27 cellular contexts compared by ENCODE assay signal in the genomic region with DNA sequence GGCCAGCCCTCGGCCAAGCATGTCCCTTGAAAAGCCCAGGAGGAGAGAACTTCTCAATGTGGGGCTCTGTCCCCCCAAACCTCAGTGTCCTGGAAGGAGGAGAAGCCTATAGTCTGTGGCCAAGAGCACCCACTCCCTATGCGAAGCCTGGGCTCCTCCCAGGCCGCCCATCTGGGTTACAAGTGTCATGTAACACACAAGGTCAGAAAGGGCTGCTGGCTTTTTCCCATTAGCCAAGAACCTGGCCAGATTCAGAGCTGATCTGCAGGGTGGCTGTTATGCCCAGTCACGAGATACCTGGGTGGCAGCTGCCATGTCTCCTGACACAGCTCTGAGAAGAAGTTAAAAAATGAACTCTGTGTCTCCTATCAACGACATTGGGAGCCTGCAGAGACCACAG.
A peak's percentile ranks its signal among the peaks of the same experiment; 100 is the strongest.
DNase-seq lines count a peak whose midpoint lies in the region; ATAC-seq and TF ChIP-seq lines count a peak whose summit lies in the region.
"Had no signal": no experiment of that assay in that cellular context is flagged by ENCODE, and none has a peak within 500 bp of the region (broad histone marks: within the 10 kb centered on the region; RNA-seq: fewer than 3 reads in every experiment).

No MANE protein-coding gene starts in this region.

- no peak overlapping the region for H3K4me2 ChIP-seq in GM23338
- H3K4me2 ChIP-seq: A549 had no signal

- peaks cover 3% of the 10 kb centered on the region; the same call in 1 of the 3 replicates for H3K36me3 Mint-ChIP-seq in GM23338 (ENCODE audit: low read depth)
- H3K36me3 Mint-ChIP-seq: natural killer cell had no signal

- DNase-seq in GM23338 (ENCODE audit: low spot score): no peak
- no peak for DNase-seq in esophagus squamous epithelium (lab: John Stamatoyannopoulos, UW)
- DNase-seq in lung (ENCODE audit: low spot score): no peak
- no peak for DNase-seq in ureter (ENCODE audit: low spot score)
- no peak for DNase-seq in NCI-H2227 (lab: John Stamatoyannopoulos, UW; ENCODE audit: unreplicated experiment)
- DNase-seq: activated CD4-positive, alpha-beta T cell treated with anti-CD3 and anti-CD28 coated beads for 36 hours; activated CD8-positive, alpha-beta T cell treated with anti-CD3 and anti-CD28 coated beads for 36 hours; activated naive CD4-positive, alpha-beta T cell treated with anti-CD3 and anti-CD28 coated beads, Interleukin-2, amount 50 U/mL, for 16 hours; amygdala; effector CD4-positive, alpha-beta T cell; GOT3; HFFc6; midbrain; natural killer cell; NCI-H1105; NCI-H187 treated with DMSO at 0.1 percent for 48 hours; NCI-H2171; stimulated activated CD4-positive, alpha-beta T cell treated with anti-CD3 and anti-CD28 coated beads, Interleukin-2, amount 100 ng/mL, for 24 hours; stomach had no signal

- H2AFZ ChIP-seq in GM23338: no peak overlapping the region

- H3K27me3 ChIP-seq in GM23338 (ENCODE audit: insufficient read depth): no peaks in the 10 kb centered on the region
- no peaks in the 10 kb centered on the region for H3K27me3 ChIP-seq in esophagus squamous epithelium
- no peaks in the 10 kb centered on the region for H3K27me3 ChIP-seq in lung (ENCODE audit: control insufficient read depth, insufficient read depth)
- H3K27me3 ChIP-seq in skeletal muscle tissue (ENCODE audit: control insufficient read depth in 3 of 3, insufficient read depth in 3 of 3, low read length in 3 of 3): no peaks in the 10 kb centered on the region
- H3K27me3 ChIP-seq: stomach had no signal

- intact Hi-C loops in esophagus squamous epithelium (cut with DNase I): no loop called here

- no peaks in the 10 kb centered on the region for H3K36me3 ChIP-seq in GM23338 (ENCODE audit: insufficient read depth)
- peaks cover 9 to 84% (median 11%) of the 10 kb centered on the region in 3 donors for H3K36me3 ChIP-seq in esophagus squamous epithelium
- peaks cover 26 to 64% of the 10 kb centered on the region in 2 donors for H3K36me3 ChIP-seq in lung (ENCODE audit: control insufficient read depth in 2 of 2, insufficient read depth in 2 of 2, low read length in 2 of 2)
- H3K36me3 ChIP-seq in skeletal muscle tissue (ENCODE audit: control insufficient read depth in 3 of 3, insufficient read depth in 3 of 3, low read length in 3 of 3): peaks cover 78 to 81% (median 80%) of the 10 kb centered on the region in 3 donors

- peak overlapping the region; percentile 15 to 84 (median 73) for H3K9ac ChIP-seq in skeletal muscle tissue (ENCODE audit: low read depth in 1 of 3, low read length in 3 of 3)

- no peaks in the 10 kb centered on the region for H4K20me1 ChIP-seq in GM23338 (replicated peaks; ENCODE audit: insufficient read depth)

- no peaks in the 10 kb centered on the region for H3F3A ChIP-seq in GM23338 (replicated peaks; ENCODE audit: low read depth)

- peaks cover 15% of the 10 kb centered on the region for H3K4me1 Mint-ChIP-seq in GM23338
- H3K4me1 Mint-ChIP-seq: activated CD4-positive, alpha-beta T cell treated with anti-CD3 and anti-CD28 coated beads for 36 hours; activated T-helper 17 cell treated with anti-CD3 and anti-CD28 coated beads, Interleukin-2, amount 50 U/mL, for 72 hours; natural killer cell had no signal

- 65% methylated on average over 2 of the region's 5 CpGs for WGBS in esophagus squamous epithelium, 2 donors
- WGBS in lung, 2 donors: 74 to 83% methylated on average over 5 of the region's 5 CpGs

- no peaks in the 10 kb centered on the region; the same call in 2 of the 3 replicates for H3K9me3 Mint-ChIP-seq in GM23338
- H3K9me3 Mint-ChIP-seq: activated CD8-positive, alpha-beta T cell treated with anti-CD3 and anti-CD28 coated beads for 36 hours; activated T-helper 17 cell treated with anti-CD3 and anti-CD28 coated beads, Interleukin-2, amount 50 U/mL, for 72 hours; HFFc6; natural killer cell; T-helper 2 cell treated with Interferon-gamma antibody and Interleukin-4, amounts not matched to agents 5 μg/mL and 100 μg/mL, for 36 hours; type B pancreatic cell had no signal

- H3K4me1 ChIP-seq in GM23338 (ENCODE audit: insufficient read depth): no peaks in the 10 kb centered on the region
- H3K4me1 ChIP-seq in esophagus squamous epithelium: peaks cover 15 to 77% (median 29%) of the 10 kb centered on the region in 3 donors
- H3K4me1 ChIP-seq in lung (ENCODE audit: control insufficient read depth in 2 of 2, insufficient read depth in 2 of 2, low read length in 2 of 2): peaks cover 20 to 24% of the 10 kb centered on the region in 2 donors
- H3K4me1 ChIP-seq in skeletal muscle tissue (ENCODE audit: control insufficient read depth in 3 of 3, insufficient read depth in 3 of 3, low read length in 3 of 3): peaks cover 93 to 97% (median 96%) of the 10 kb centered on the region in 3 donors
- H3K4me1 ChIP-seq: A549 had no signal

- H3K27ac Mint-ChIP-seq in GM23338: peak overlapping the region; percentile 13; the same call in 1 of the 2 replicates
- H3K27ac Mint-ChIP-seq: activated CD4-positive, alpha-beta T cell treated with anti-CD3 and anti-CD28 coated beads for 36 hours; activated CD8-positive, alpha-beta T cell treated with anti-CD3 and anti-CD28 coated beads for 36 hours; activated T-helper 17 cell treated with anti-CD3 and anti-CD28 coated beads, Interleukin-2, amount 50 U/mL, for 72 hours; natural killer cell; T-helper 2 cell treated with Interferon-gamma antibody and Interleukin-4, amounts not matched to agents 5 μg/mL and 100 μg/mL, for 36 hours; type B pancreatic cell had no signal

- no peaks in the 10 kb centered on the region for H3K79me2 ChIP-seq in GM23338 (replicated peaks; ENCODE audit: insufficient read depth)

- peaks cover 5% of the 10 kb centered on the region for H3K27me3 Mint-ChIP-seq in GM23338 (ENCODE audit: insufficient read depth, low read depth, poor library complexity)
- H3K27me3 Mint-ChIP-seq: activated CD4-positive, alpha-beta T cell treated with anti-CD3 and anti-CD28 coated beads for 36 hours; activated CD8-positive, alpha-beta T cell treated with anti-CD3 and anti-CD28 coated beads for 36 hours; type B pancreatic cell had no signal

- no peak for TF ChIP-seq CTCF in GM23338 (conservative IDR thresholded peaks at IDR 0.05; ENCODE audit: low read depth in 2 of 2)
- TF ChIP-seq CTCF in esophagus squamous epithelium (IDR thresholded peaks at IDR 0.05): no peak
- TF ChIP-seq CTCF in lung (IDR thresholded peaks at IDR 0.05; ENCODE audit: control extremely low read depth, extremely low read depth): no peak

- no peak overlapping the region for H3K4me3 Mint-ChIP-seq in GM23338
- H3K4me3 Mint-ChIP-seq: activated CD4-positive, alpha-beta T cell treated with anti-CD3 and anti-CD28 coated beads for 36 hours; activated CD8-positive, alpha-beta T cell treated with anti-CD3 and anti-CD28 coated beads for 36 hours; activated T-helper 17 cell treated with anti-CD3 and anti-CD28 coated beads, Interleukin-2, amount 50 U/mL, for 72 hours; HFFc6; natural killer cell; T-helper 2 cell treated with Interferon-gamma antibody and Interleukin-4, amounts not matched to agents 5 μg/mL and 100 μg/mL, for 36 hours; type B pancreatic cell had no signal

- no peak for TF ChIP-seq POLR2A in esophagus squamous epithelium (IDR thresholded peaks at IDR 0.05)

- no peaks in the 10 kb centered on the region for H3K9me2 ChIP-seq in GM23338 (ENCODE audit: insufficient read depth)

- H3K4me3 ChIP-seq in GM23338 (no peak overlapping the region), esophagus squamous epithelium (no peak overlapping the region), lung (no peak overlapping the region), skeletal muscle tissue (ENCODE audit: low read length in 3 of 3) (peak overlapping the region in 1 of 3 donors; percentile 28)
- H3K4me3 ChIP-seq: A549, stomach had no signal

- no peaks in the 10 kb centered on the region for H3K9me3 ChIP-seq in esophagus squamous epithelium
- H3K9me3 ChIP-seq in lung (ENCODE audit: control insufficient read depth in 2 of 2, insufficient read depth in 1 of 2, low read length in 1 of 2): no peaks in the 10 kb centered on the region
- no peaks in the 10 kb centered on the region for H3K9me3 ChIP-seq in skeletal muscle tissue (ENCODE audit: control insufficient read depth in 3 of 3, low read length in 3 of 3)
- H3K9me3 ChIP-seq: A549, stomach had no signal

- H3K27ac ChIP-seq in GM23338 (ENCODE audit: low read depth) (no peak overlapping the region), esophagus squamous epithelium (peak overlapping the region in 3 of 4 donors; percentile 32 to 90 (median 54)), lung (ENCODE audit: low read depth in 1 of 2, low read length in 1 of 2) (peak overlapping the region; percentile 28 to 34), skeletal muscle tissue (ENCODE audit: low read depth, low read length) (peak overlapping the region; percentile 94)
- H3K27ac ChIP-seq: A549, VCaP had no signal

- ATAC-seq in GM23338 (no peak), lung (ENCODE audit: insufficient read depth, low FRiP score) (no peak), GM18502 (IDR thresholded peaks at IDR 0.05; ENCODE audit: poor library complexity, unreplicated experiment) (no peak), GM19397 (IDR thresholded peaks at IDR 0.05; ENCODE audit: unreplicated experiment) (no peak)
- ATAC-seq: A549; activated CD4-positive, alpha-beta T cell treated with anti-CD3 and anti-CD28 coated beads for 36 hours; activated CD8-positive, alpha-beta T cell treated with anti-CD3 and anti-CD28 coated beads for 36 hours; activated T-helper 17 cell treated with anti-CD3 and anti-CD28 coated beads, Interleukin-2, amount 50 U/mL, for 72 hours; natural killer cell had no signal

TF ChIP-seq in GM23338, 12 proteins besides CTCF, POLR2A, EP300 and RAD21:
- TF ChIP-seq, protein P1, sequence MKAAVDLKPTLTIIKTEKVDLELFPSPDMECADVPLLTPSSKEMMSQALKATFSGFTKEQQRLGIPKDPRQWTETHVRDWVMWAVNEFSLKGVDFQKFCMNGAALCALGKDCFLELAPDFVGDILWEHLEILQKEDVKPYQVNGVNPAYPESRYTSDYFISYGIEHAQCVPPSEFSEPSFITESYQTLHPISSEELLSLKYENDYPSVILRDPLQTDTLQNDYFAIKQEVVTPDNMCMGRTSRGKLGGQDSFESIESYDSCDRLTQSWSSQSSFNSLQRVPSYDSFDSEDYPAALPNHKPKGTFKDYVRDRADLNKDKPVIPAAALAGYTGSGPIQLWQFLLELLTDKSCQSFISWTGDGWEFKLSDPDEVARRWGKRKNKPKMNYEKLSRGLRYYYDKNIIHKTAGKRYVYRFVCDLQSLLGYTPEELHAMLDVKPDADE (IDR thresholded peaks at IDR 0.05): no peak
- TF ChIP-seq EZH2 (IDR thresholded peaks at IDR 0.05; ENCODE audit: low read depth, unreplicated experiment): no peak
- no peak for TF ChIP-seq ZNF331 (CRISPR knock-in tag; IDR thresholded peaks at IDR 0.05; ENCODE audit: low read depth)
